12 cellular contexts compared by ENCODE assay signal in genomic region chr17:7848665-7849184, GRCh38. TPM values are rescaled to one million over a fixed set of nuclear protein-coding genes. Genes with fewer than 3 reads are reported as not detected.
DNase-seq lines count a peak whose midpoint lies in the region; ATAC-seq and TF ChIP-seq lines count a peak whose summit lies in the region.
"Had no signal": no experiment of that assay in that cellular context is flagged by ENCODE, and none has a peak within 500 bp of the region (broad histone marks: within the 10 kb centered on the region; RNA-seq: fewer than 3 reads in every experiment).

No MANE protein-coding gene starts in this region.

- intact Hi-C loops in natural killer cell (cut with micrococcal nuclease) = loop anchor here (10.0 kb wide), 1 partner anchor 396 kb away; the partner anchor contains the start of genes CTC1 and PFAS

- DNase-seq in natural killer cell (no peak), NCI-H1930 (lab: John Stamatoyannopoulos, UW) (no peak)
- no peak for DNase-seq in natural killer cell treated with Interleukin-12 subunit alpha and Interleukin-12 subunit beta and Interleukin-15 and Interleukin-18, amount 100 ng/mL, for 72 hours (ENCODE audit: low spot score)
- DNase-seq in central memory CD8-positive, alpha-beta T cell (ENCODE audit: low spot score in 2 of 2) = no peak
- DNase-seq: DND-41, GM23248, NCI-H1105, NCI-H1694 treated with DMSO at 0.1 percent for 48 hours, NCI-H226, NCI-H524 treated with DMSO at 0.1 percent for 48 hours had no signal

- H3K27ac Mint-ChIP-seq in natural killer cell = peak overlapping the region; percentile 52 to 63
- no peak overlapping the region for H3K27ac Mint-ChIP-seq in natural killer cell treated with Interleukin-12 subunit alpha and Interleukin-12 subunit beta and Interleukin-15 and Interleukin-18, amount 100 ng/mL, for 72 hours
- peak overlapping the region; percentile 13 for H3K27ac Mint-ChIP-seq in central memory CD8-positive, alpha-beta T cell (ENCODE audit: low read depth)

- H3K9me3 Mint-ChIP-seq in natural killer cell = no peaks in the 10 kb centered on the region
- no peaks in the 10 kb centered on the region for H3K9me3 Mint-ChIP-seq in natural killer cell treated with Interleukin-12 subunit alpha and Interleukin-12 subunit beta and Interleukin-15 and Interleukin-18, amount 100 ng/mL, for 72 hours
- H3K9me3 Mint-ChIP-seq in central memory CD8-positive, alpha-beta T cell = no peaks in the 10 kb centered on the region

- no peak for TF ChIP-seq CTCF in natural killer cell (IDR thresholded peaks at IDR 0.05)

- H3K4me1 Mint-ChIP-seq in natural killer cell = peaks cover 14 to 48% of the 10 kb centered on the region in 2 donors
- peaks cover 18 to 26% of the 10 kb centered on the region in 2 donors for H3K4me1 Mint-ChIP-seq in natural killer cell treated with Interleukin-12 subunit alpha and Interleukin-12 subunit beta and Interleukin-15 and Interleukin-18, amount 100 ng/mL, for 72 hours (ENCODE audit: low read depth in 2 of 2)
- peaks cover 19% of the 10 kb centered on the region for H3K4me1 Mint-ChIP-seq in central memory CD8-positive, alpha-beta T cell

- ATAC-seq in natural killer cell (no peak), GM18868 (IDR thresholded peaks at IDR 0.05; ENCODE audit: unreplicated experiment) (no peak)
- ATAC-seq in natural killer cell treated with Interleukin-12 subunit alpha and Interleukin-12 subunit beta and Interleukin-15 and Interleukin-18, amount 100 ng/mL, for 72 hours = no peak
- no peak for ATAC-seq in central memory CD8-positive, alpha-beta T cell (replicated peaks; ENCODE audit: extremely low read depth, poor library complexity, severe bottlenecking)
- ATAC-seq: HCT116 had no signal

- H3K4me3 Mint-ChIP-seq in natural killer cell = no peak overlapping the region
- no peak overlapping the region for H3K4me3 Mint-ChIP-seq in natural killer cell treated with Interleukin-12 subunit alpha and Interleukin-12 subunit beta and Interleukin-15 and Interleukin-18, amount 100 ng/mL, for 72 hours
- H3K4me3 Mint-ChIP-seq in central memory CD8-positive, alpha-beta T cell = no peak overlapping the region

- no peaks in the 10 kb centered on the region for H3K27me3 Mint-ChIP-seq in natural killer cell (ENCODE audit: low read depth in 2 of 2)
- H3K27me3 Mint-ChIP-seq in natural killer cell treated with Interleukin-12 subunit alpha and Interleukin-12 subunit beta and Interleukin-15 and Interleukin-18, amount 100 ng/mL, for 72 hours = no peaks in the 10 kb centered on the region
- no peaks in the 10 kb centered on the region for H3K27me3 Mint-ChIP-seq in central memory CD8-positive, alpha-beta T cell

- no peaks in the 10 kb centered on the region for H3K36me3 Mint-ChIP-seq in natural killer cell
- no peaks in the 10 kb centered on the region for H3K36me3 Mint-ChIP-seq in natural killer cell treated with Interleukin-12 subunit alpha and Interleukin-12 subunit beta and Interleukin-15 and Interleukin-18, amount 100 ng/mL, for 72 hours
- H3K36me3 Mint-ChIP-seq in central memory CD8-positive, alpha-beta T cell (ENCODE audit: insufficient read depth) = peaks cover 57% of the 10 kb centered on the region

RNA-seq across cellular contexts. Expression of gene TMEM88, which starts 6.1 kb away (rescaled TPM):
- 10 to 100 TPM; 12.7 to 45.5 (median 27.6) TPM for total RNA-seq in natural killer cell
- 1 to 10 TPM; 2.4 to 2.7 TPM for total RNA-seq in natural killer cell treated with Interleukin-12 subunit alpha and Interleukin-12 subunit beta and Interleukin-15 and Interleukin-18, amount 100 ng/mL, for 72 hours
- total RNA-seq: GM23248 had no signal

RNA-seq across cellular contexts. Expression of gene NAA38, which starts 8.6 kb away (rescaled TPM):
- total RNA-seq in natural killer cell = 10 to 100 TPM; 35.9 to 40.3 (median 37.3) TPM
- total RNA-seq in natural killer cell treated with Interleukin-12 subunit alpha and Interleukin-12 subunit beta and Interleukin-15 and Interleukin-18, amount 100 ng/mL, for 72 hours = 100 to 1,000 TPM in 1 of 2 donors, 10 to 100 TPM in 1; 54.1 to 105 TPM

RNA-seq across cellular contexts. Expression of gene CYB5D1, which starts 9.1 kb away (rescaled TPM):
- total RNA-seq in natural killer cell = 10 to 100 TPM; 11.0 to 18.3 (median 11.5) TPM
- 10 to 100 TPM; 11.3 to 12.9 TPM for total RNA-seq in natural killer cell treated with Interleukin-12 subunit alpha and Interleukin-12 subunit beta and Interleukin-15 and Interleukin-18, amount 100 ng/mL, for 72 hours

RNA-seq across cellular contexts. Expression of gene KDM6B, which starts 14.7 kb away (rescaled TPM):
- total RNA-seq in natural killer cell = 100 to 1,000 TPM; 104 to 165 (median 149) TPM
- 10 to 100 TPM; 52.0 to 67.6 TPM for total RNA-seq in natural killer cell treated with Interleukin-12 subunit alpha and Interleukin-12 subunit beta and Interleukin-15 and Interleukin-18, amount 100 ng/mL, for 72 hours

RNA-seq across cellular contexts. Expression of gene CHD3, which starts 39.9 kb away (rescaled TPM):
- total RNA-seq in natural killer cell = 100 to 1,000 TPM; 215 to 275 (median 218) TPM
- 100 to 1,000 TPM; 106 to 192 TPM for total RNA-seq in natural killer cell treated with Interleukin-12 subunit alpha and Interleukin-12 subunit beta and Interleukin-15 and Interleukin-18, amount 100 ng/mL, for 72 hours

Comparison
In these comparisons a context has a peak if more than half of its experiments do, and no peak if none do; other contexts are left out.
1. H3K27ac Mint-ChIP-seq: peak in natural killer cell (2 of 2) and central memory CD8-positive, alpha-beta T cell (single experiment); none in natural killer cell treated with Interleukin-12 subunit alpha and Interleukin-12 subunit beta and Interleukin-15 and Interleukin-18, amount 100 ng/mL, for 72 hours (0 of 2).